In the genomic region with DNA sequence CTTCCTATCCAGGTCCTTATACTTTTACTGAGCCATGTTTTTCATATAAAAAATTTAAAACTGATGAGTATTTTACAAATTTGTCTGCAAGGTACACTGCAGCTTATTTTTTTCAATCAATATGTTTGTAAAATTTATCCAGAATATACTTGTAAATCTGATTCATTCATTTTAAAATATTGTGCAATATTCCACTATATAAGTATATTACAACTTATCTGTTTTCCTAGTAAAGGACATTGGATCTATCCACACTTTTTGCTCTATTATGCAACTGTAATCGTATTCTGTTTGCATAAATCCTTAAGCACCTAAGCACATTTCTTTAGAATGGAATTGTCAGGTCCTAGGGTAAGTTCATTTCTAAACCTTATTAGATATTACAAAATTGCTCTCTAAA, we compare ENCODE assay signal across 34 cellular contexts. TPM values are rescaled to one million over a fixed set of nuclear protein-coding genes. Genes with fewer than 3 reads are reported as not detected.
"Had no signal": no experiment of that assay in that cellular context is flagged by ENCODE, and none has a peak within 500 bp of the region (broad histone marks: within the 10 kb centered on the region; RNA-seq: fewer than 3 reads in every experiment).

No MANE protein-coding gene starts in this region.

- FAIRE-seq: endometrium had no signal

- H3K27me3 ChIP-seq: ascending aorta, breast epithelium, cardiac muscle cell, colonic mucosa, esophagus muscularis mucosa, foreskin keratinocyte, gastrocnemius medialis had no signal

- ATAC-seq: activated CD4-positive, CD25-positive, alpha-beta regulatory T cell treated with anti-CD3 and anti-CD28 coated beads, Interleukin-2, amount 50 U/mL, for 24 hours; activated CD8-positive, alpha-beta memory T cell treated with anti-CD3 and anti-CD28 coated beads, Interleukin-2, amount 10 ng/mL, durations not matched to agents 7 days and 5 days; activated CD8-positive, alpha-beta T cell treated with anti-CD3 and anti-CD28 coated beads for 36 hours; activated naive CD4-positive, alpha-beta T cell treated with anti-CD3 and anti-CD28 coated beads, Interleukin-2, amount 50 U/mL, for 72 hours; activated T-cell treated with anti-CD3 and anti-CD28 coated beads, Interleukin-2, amount 50 U/mL, for 72 hours; foreskin keratinocyte; gastrocnemius medialis; T-helper 17 cell had no signal

- H3K36me3 ChIP-seq: ascending aorta, breast epithelium, cardiac muscle cell, colonic mucosa, esophagus muscularis mucosa, gastrocnemius medialis, WERI-Rb-1 had no signal

- H3K36me3 Mint-ChIP-seq: activated CD8-positive, alpha-beta memory T cell treated with anti-CD3 and anti-CD28 coated beads, Interleukin-2, amount 10 ng/mL, durations not matched to agents 7 days and 5 days; activated naive CD4-positive, alpha-beta T cell treated with anti-CD3 and anti-CD28 coated beads, Interleukin-2, amount 10 ng/mL, durations not matched to agents 7 days and 5 days; activated naive CD4-positive, alpha-beta T cell treated with anti-CD3 and anti-CD28 coated beads, Interleukin-2, amount 50 U/mL, for 72 hours; activated naive CD8-positive, alpha-beta T cell treated with anti-CD3 and anti-CD28 coated beads, Interleukin-2, amount 10 ng/mL, durations not matched to agents 7 days and 5 days had no signal

- H3K4me3 ChIP-seq: ascending aorta, breast epithelium, cardiac muscle cell, colonic mucosa, esophagus muscularis mucosa, gastrocnemius medialis had no signal

- H3K4me1 Mint-ChIP-seq: activated CD8-positive, alpha-beta memory T cell treated with anti-CD3 and anti-CD28 coated beads, Interleukin-2, amount 10 ng/mL, durations not matched to agents 7 days and 5 days; activated naive CD4-positive, alpha-beta T cell treated with anti-CD3 and anti-CD28 coated beads, Interleukin-2, amount 10 ng/mL, durations not matched to agents 7 days and 5 days; activated naive CD8-positive, alpha-beta T cell treated with anti-CD3 and anti-CD28 coated beads, Interleukin-2, amount 10 ng/mL, durations not matched to agents 7 days and 5 days; T-helper 17 cell had no signal

- H3K4me1 ChIP-seq: colonic mucosa, gastrocnemius medialis had no signal

- H3K27ac ChIP-seq: ascending aorta, cardiac muscle cell, colonic mucosa, esophagus muscularis mucosa, foreskin keratinocyte, gastrocnemius medialis, WERI-Rb-1 had no signal

- H3K9me3 Mint-ChIP-seq: activated B cell treated with CpG ODN at 0.5 μM for 24 hours; activated CD8-positive, alpha-beta T cell treated with anti-CD3 and anti-CD28 coated beads for 36 hours; activated naive CD4-positive, alpha-beta T cell treated with anti-CD3 and anti-CD28 coated beads, Interleukin-2, amount 10 ng/mL, durations not matched to agents 7 days and 5 days; activated naive CD4-positive, alpha-beta T cell treated with anti-CD3 and anti-CD28 coated beads, Interleukin-2, amount 50 U/mL, for 72 hours; activated naive CD8-positive, alpha-beta T cell treated with anti-CD3 and anti-CD28 coated beads, Interleukin-2, amount 10 ng/mL, durations not matched to agents 7 days and 5 days; activated T-cell treated with anti-CD3 and anti-CD28 coated beads, Interleukin-2, amount 50 U/mL, for 72 hours; T-helper 2 cell treated with Interferon-gamma antibody and Interleukin-4, amounts not matched to agents 5 μg/mL and 100 μg/mL, for 36 hours had no signal

- H3K9me3 ChIP-seq: ascending aorta, breast epithelium, colonic mucosa, esophagus muscularis mucosa, gastrocnemius medialis had no signal

- H3K4me3 Mint-ChIP-seq: activated B cell treated with CpG ODN at 0.5 μM for 24 hours; activated CD8-positive, alpha-beta memory T cell treated with anti-CD3 and anti-CD28 coated beads, Interleukin-2, amount 10 ng/mL, durations not matched to agents 7 days and 5 days; activated CD8-positive, alpha-beta T cell treated with anti-CD3 and anti-CD28 coated beads for 36 hours; activated naive CD4-positive, alpha-beta T cell treated with anti-CD3 and anti-CD28 coated beads, Interleukin-2, amount 10 ng/mL, durations not matched to agents 7 days and 5 days; activated naive CD8-positive, alpha-beta T cell treated with anti-CD3 and anti-CD28 coated beads, Interleukin-2, amount 10 ng/mL, durations not matched to agents 7 days and 5 days; activated T-cell treated with anti-CD3 and anti-CD28 coated beads, Interleukin-2, amount 50 U/mL, for 72 hours; brain; T-helper 17 cell; T-helper 2 cell treated with Interferon-gamma antibody and Interleukin-4, amounts not matched to agents 5 μg/mL and 100 μg/mL, for 36 hours had no signal

- DNase-seq: activated B cell treated with CpG ODN at 0.5 μM for 24 hours; activated CD4-positive, alpha-beta T cell treated with anti-CD3 and anti-CD28 coated beads for 48 hours; activated CD4-positive, alpha-beta T cell treated with anti-CD3 and anti-CD28 coated beads, Interleukin-2, amount 50 U/mL, for 1 hour; activated CD4-positive, alpha-beta T cell treated with anti-CD3 and anti-CD28 coated beads, Interleukin-2, amount 50 U/mL, for 48 hours; activated CD8-positive, alpha-beta memory T cell treated with anti-CD3 and anti-CD28 coated beads, Interleukin-2, amount 10 ng/mL, durations not matched to agents 7 days and 5 days; activated CD8-positive, alpha-beta memory T cell treated with anti-CD3 and anti-CD28 coated beads, Interleukin-2, amount 50 U/mL, for 4 hours; activated CD8-positive, alpha-beta T cell treated with anti-CD3 and anti-CD28 coated beads for 36 hours; activated gamma-delta T cell; activated naive CD4-positive, alpha-beta T cell; activated naive CD4-positive, alpha-beta T cell treated with anti-CD3 and anti-CD28 coated beads, Interleukin-2, amount 10 ng/mL, durations not matched to agents 7 days and 5 days; activated naive CD8-positive, alpha-beta T cell treated with anti-CD3 and anti-CD28 coated beads, Interleukin-2, amount 10 ng/mL, durations not matched to agents 7 days and 5 days; activated T-cell treated with anti-CD3 and anti-CD28 coated beads, Interleukin-2, amount 50 U/mL, for 1 hour; activated T-cell treated with anti-CD3 and anti-CD28 coated beads, Interleukin-2, amount 50 U/mL, for 72 hours; central memory CD4-positive, alpha-beta T cell; cerebellar nuclear complex; colonic mucosa; effector CD8-positive, alpha-beta T cell; erythroblast; foreskin keratinocyte; gastrocnemius medialis; glutamatergic neuron; T-helper 1 cell; T-helper 17 cell; T1000; WERI-Rb-1 had no signal

- H3K27ac Mint-ChIP-seq: activated CD8-positive, alpha-beta memory T cell treated with anti-CD3 and anti-CD28 coated beads, Interleukin-2, amount 10 ng/mL, durations not matched to agents 7 days and 5 days; activated CD8-positive, alpha-beta T cell treated with anti-CD3 and anti-CD28 coated beads for 36 hours; activated naive CD4-positive, alpha-beta T cell treated with anti-CD3 and anti-CD28 coated beads, Interleukin-2, amount 10 ng/mL, durations not matched to agents 7 days and 5 days; activated naive CD4-positive, alpha-beta T cell treated with anti-CD3 and anti-CD28 coated beads, Interleukin-2, amount 50 U/mL, for 72 hours; activated naive CD8-positive, alpha-beta T cell treated with anti-CD3 and anti-CD28 coated beads, Interleukin-2, amount 10 ng/mL, durations not matched to agents 7 days and 5 days; activated T-cell treated with anti-CD3 and anti-CD28 coated beads, Interleukin-2, amount 50 U/mL, for 72 hours; T-helper 17 cell; T-helper 2 cell treated with Interferon-gamma antibody and Interleukin-4, amounts not matched to agents 5 μg/mL and 100 μg/mL, for 36 hours had no signal

- H3K27me3 Mint-ChIP-seq: activated B cell treated with CpG ODN at 0.5 μM for 24 hours; activated CD8-positive, alpha-beta T cell treated with anti-CD3 and anti-CD28 coated beads for 36 hours; activated naive CD4-positive, alpha-beta T cell treated with anti-CD3 and anti-CD28 coated beads, Interleukin-2, amount 10 ng/mL, durations not matched to agents 7 days and 5 days; brain had no signal

RNA-seq across cellular contexts. Expression of a gene that starts 49.5 kb away (rescaled TPM):
- total RNA-seq: activated CD8-positive, alpha-beta T cell treated with anti-CD3 and anti-CD28 coated beads for 36 hours; activated T-cell treated with anti-CD3 and anti-CD28 coated beads, Interleukin-2, amount 50 U/mL, for 72 hours had no signal
